31 cellular contexts compared by ENCODE assay signal in genomic region chr10:103931603-103932002, GRCh38.
"Had no signal": no experiment of that assay in that cellular context is flagged by ENCODE, and none has a peak within 500 bp of the region (broad histone marks: within the 10 kb centered on the region; RNA-seq: fewer than 3 reads in every experiment).

No MANE protein-coding gene starts in this region.

- H3K4me2 ChIP-seq: PC-9 had no signal

- H3K9me3 ChIP-seq: ascending aorta, MG63 had no signal

- H3K27me3 ChIP-seq: ascending aorta, cardiac muscle cell, MG63 had no signal

- H3K4me1 ChIP-seq: ascending aorta had no signal

- H3K4me3 ChIP-seq: ascending aorta, cardiac muscle cell, MG63, PC-9 had no signal

- ATAC-seq: activated CD4-positive, alpha-beta T cell treated with anti-CD3 and anti-CD28 coated beads for 36 hours; activated CD4-positive, CD25-positive, alpha-beta regulatory T cell treated with anti-CD3 and anti-CD28 coated beads, Interleukin-2, amount 50 U/mL, for 24 hours; activated CD8-positive, alpha-beta T cell treated with anti-CD3 and anti-CD28 coated beads, Interleukin-2, amount 10 ng/mL, durations not matched to agents 7 days and 5 days; Right ventricle myocardium inferior; WTC11 had no signal

- H3K36me3 ChIP-seq: ascending aorta, cardiac muscle cell, MG63 had no signal

- H3K27ac ChIP-seq: ascending aorta, cardiac muscle cell, PC-9, RWPE1 had no signal

- DNase-seq: activated CD4-positive, alpha-beta T cell treated with anti-CD3 and anti-CD28 coated beads for 36 hours; activated CD4-positive, alpha-beta T cell treated with anti-CD3 and anti-CD28 coated beads, Interleukin-2, amount 10 ng/mL, durations not matched to agents 7 days and 5 days; activated CD4-positive, alpha-beta T cell treated with anti-CD3 and anti-CD28 coated beads, Interleukin-2, amount 50 U/mL, for 48 hours; activated CD8-positive, alpha-beta T cell treated with anti-CD3 and anti-CD28 coated beads, Interleukin-2, amount 10 ng/mL, durations not matched to agents 7 days and 5 days; activated gamma-delta T cell; activated naive CD4-positive, alpha-beta T cell treated with Interleukin-2 at 50 U/mL for 16 hours; activated naive CD8-positive, alpha-beta T cell treated with anti-CD3 and anti-CD28 coated beads, Interleukin-2, amount 10 ng/mL, durations not matched to agents 7 days and 5 days; activated T-cell treated with anti-CD3 and anti-CD28 coated beads, Interleukin-2, amount 50 U/mL, for 24 hours; amygdala; Karpas-422; KBM-7; MG63; NCI-H1048; NCI-H1105 treated with DMSO at 0.1 percent for 48 hours; NCI-H1436; NCI-H1694; NCI-H1930; NCI-H2081 treated with DMSO at 0.1 percent for 48 hours; NCI-H226; NCI-H446 treated with DMSO at 0.1 percent for 48 hours; NCI-H524; NCI-H69; PC-9; SIG-M5; T1000 had no signal

- H2AFZ ChIP-seq: PC-9 had no signal
